30 cellular contexts compared by ENCODE assay signal in genomic region chr19:21908066-21908465, GRCh38.
"Had no signal": no experiment of that assay in that cellular context is flagged by ENCODE, and none has a peak within 500 bp of the region (broad histone marks: within the 10 kb centered on the region; RNA-seq: fewer than 3 reads in every experiment).

No MANE protein-coding gene starts in this region.

- H3K9me3 ChIP-seq: adrenal gland, ascending aorta had no signal

- H3K27ac ChIP-seq: adrenal gland, ascending aorta, body of pancreas, brain microvascular endothelial cell, breast epithelium, cardiac muscle cell had no signal

- DNase-seq: activated effector memory CD4-positive, alpha-beta T cell treated with anti-CD3 and anti-CD28 coated beads, Interleukin-2, amount 50 U/mL, for 16 hours; activated effector memory CD4-positive, alpha-beta T cell treated with Interleukin-2 at 50 U/mL for 16 hours; activated gamma-delta T cell; activated gamma-delta T cell treated with Interleukin-2 at 50 U/mL for 16 hours; activated naive CD4-positive, alpha-beta T cell; activated naive CD4-positive, alpha-beta T cell treated with anti-CD3 and anti-CD28 coated beads for 36 hours; activated naive CD4-positive, alpha-beta T cell treated with anti-CD3 and anti-CD28 coated beads, Interleukin-2, amount 10 ng/mL, durations not matched to agents 7 days and 5 days; activated naive CD4-positive, alpha-beta T cell treated with anti-CD3 and anti-CD28 coated beads, Interleukin-2, amount 50 U/mL, for 16 hours; activated naive CD4-positive, alpha-beta T cell treated with Interleukin-2 at 50 U/mL for 16 hours; activated naive CD8-positive, alpha-beta T cell treated with anti-CD3 and anti-CD28 coated beads for 36 hours; activated naive CD8-positive, alpha-beta T cell treated with anti-CD3 and anti-CD28 coated beads, Interleukin-2, amount 10 ng/mL, durations not matched to agents 7 days and 5 days; activated naive CD8-positive, alpha-beta T cell treated with anti-CD3 and anti-CD28 coated beads, Interleukin-2, amount 50 U/mL, for 24 hours; activated T-cell treated with anti-CD3 and anti-CD28 coated beads, Interleukin-2, amount 50 U/mL, for 1 hour; activated T-cell treated with anti-CD3 and anti-CD28 coated beads, Interleukin-2, amount 50 U/mL, for 24 hours; activated T-cell treated with anti-CD3 and anti-CD28 coated beads, Interleukin-2, amount 50 U/mL, for 4 hours; activated T-cell treated with anti-CD3 and anti-CD28 coated beads, Interleukin-2, amount 50 U/mL, for 48 hours; activated T-cell treated with anti-CD3 and anti-CD28 coated beads, Interleukin-2, amount 50 U/mL, for 72 hours; adrenal gland; amniotic stem cell; amygdala; anterior cingulate cortex; aorta; body of pancreas; brain microvascular endothelial cell; caudate nucleus; central memory CD4-positive, alpha-beta T cell; cerebellar nuclear complex had no signal

- H3K4me3 ChIP-seq: adrenal gland, ascending aorta, body of pancreas, breast epithelium, cardiac muscle cell had no signal

- H3K36me3 ChIP-seq: adrenal gland, ascending aorta, brain microvascular endothelial cell, breast epithelium, cardiac muscle cell had no signal

- H3K27me3 ChIP-seq: adrenal gland, ascending aorta, body of pancreas, brain microvascular endothelial cell, breast epithelium, cardiac muscle cell had no signal

- H3K4me1 ChIP-seq: adrenal gland, ascending aorta, body of pancreas, breast epithelium had no signal
